Comparison of ENCODE assay signal across 8 cellular contexts in genomic region chr17:3668279-3669084, GRCh38. TPM values are rescaled to one million over a fixed set of nuclear protein-coding genes. Genes with fewer than 3 reads are reported as not detected.
DNase-seq lines count a peak whose midpoint lies in the region; ATAC-seq and TF ChIP-seq lines count a peak whose summit lies in the region.

Gene EMC6 (plus strand): TSS chr17:3668812. CDS start chr17:3669147, 335 bp downstream.
Gene TAX1BP3 (minus strand): TSS chr17:3668578. CDS start chr17:3668526, 52 bp downstream.

- ATAC-seq in GM18499 (IDR thresholded peaks at IDR 0.05; ENCODE audit: insufficient read depth, unreplicated experiment) (peak; percentile 58), HG02943 (IDR thresholded peaks at IDR 0.05; ENCODE audit: low read depth, unreplicated experiment) (peak; percentile 68), right cardiac atrium (peak; percentile 93 to 95)

- WGBS in right cardiac atrium, result under 1% methylated on average over 89 of the region's 89 CpGs

- peak; percentile 83 to 95 for TF ChIP-seq POLR2A in uterus (IDR thresholded peaks at IDR 0.05)

- intact Hi-C loops in ascending aorta (cut with DNase I) (loop anchor here (1.0 to 10.0 kb wide), 5 partner anchors 32 to 1274 kb away; partner anchors contain the start of genes CTNS, HASPIN, NCBP3 and SHPK), right cardiac atrium (cut with DNase I) (no loop called here), uterus (cut with DNase I; ENCODE audit: low total_unique reads) (no loop called here)

- H3K4me1 ChIP-seq in ascending aorta (peaks cover 12 to 16% of the 10 kb centered on the region in 2 donors), right cardiac atrium (ENCODE audit: control insufficient read depth, insufficient read depth, low read length) (peaks cover 15% of the 10 kb centered on the region), uterus (peaks cover 9 to 12% of the 10 kb centered on the region in 2 donors)

- H3K27ac ChIP-seq in ascending aorta (peak within 1 kb of the TSS; percentile 97 to 98), right cardiac atrium (ENCODE audit: low read length) (peak within 1 kb of the TSS; percentile 99), uterus (peak within 1 kb of the TSS; percentile 97 to 99)

- H3K4me1 Mint-ChIP-seq in T-helper 2 cell treated with Interferon-gamma antibody and Interleukin-4, amounts not matched to agents 5 μg/mL and 100 μg/mL, for 36 hours (ENCODE audit: low read depth), result peaks cover 22% of the 10 kb centered on the region

- H3K9me3 ChIP-seq in ascending aorta (no peaks in the 10 kb centered on the region), right cardiac atrium (ENCODE audit: control insufficient read depth, low read length) (no peaks in the 10 kb centered on the region), uterus (no peaks in the 10 kb centered on the region)

- H3K4me3 Mint-ChIP-seq in T-helper 2 cell treated with Interferon-gamma antibody and Interleukin-4, amounts not matched to agents 5 μg/mL and 100 μg/mL, for 36 hours, result peak within 1 kb of the TSS; percentile 99

- peaks cover 13% of the 10 kb centered on the region for H3K36me3 Mint-ChIP-seq in T-helper 2 cell treated with Interferon-gamma antibody and Interleukin-4, amounts not matched to agents 5 μg/mL and 100 μg/mL, for 36 hours (ENCODE audit: low read depth)

- H3K4me3 ChIP-seq in ascending aorta (peak within 1 kb of the TSS; percentile 86 to 99), right cardiac atrium (ENCODE audit: low read length) (peak within 1 kb of the TSS; percentile 57), uterus (peak within 1 kb of the TSS; percentile 88 to 96)

- H3K9me3 Mint-ChIP-seq in T-helper 2 cell treated with Interferon-gamma antibody and Interleukin-4, amounts not matched to agents 5 μg/mL and 100 μg/mL, for 36 hours, result no peaks in the 10 kb centered on the region

- TF ChIP-seq CTCF in ascending aorta (IDR thresholded peaks at IDR 0.05), result no peak
- peak in 1 of 4 experiments; percentile 11 for TF ChIP-seq CTCF in uterus (IDR thresholded peaks at IDR 0.05)

- DNase-seq in NCI-H1930 (lab: John Stamatoyannopoulos, UW), result peak; percentile 94 to 97
- peak; percentile 100 for DNase-seq in T-helper 2 cell treated with Interferon-gamma antibody and Interleukin-4, amounts not matched to agents 5 μg/mL and 100 μg/mL, for 36 hours (ENCODE audit: low spot score)
- peak; percentile 93 to 99 for DNase-seq in ascending aorta (ENCODE audit: low spot score in 2 of 2)
- peak; percentile 99 to 100 (median 100) for DNase-seq in right cardiac atrium
- peak; percentile 88 for DNase-seq in pulmonary artery endothelial cell (ENCODE audit: low read depth, low spot score)
- DNase-seq in uterus, result peak; percentile 98 to 99

- H3K36me3 ChIP-seq in ascending aorta, result peaks cover 14 to 16% of the 10 kb centered on the region in 2 donors
- no peaks in the 10 kb centered on the region for H3K36me3 ChIP-seq in uterus

- H3K27me3 ChIP-seq in ascending aorta (no peaks in the 10 kb centered on the region), right cardiac atrium (ENCODE audit: control insufficient read depth, insufficient read depth) (no peaks in the 10 kb centered on the region), uterus (no peaks in the 10 kb centered on the region)

- H3K27ac Mint-ChIP-seq in T-helper 2 cell treated with Interferon-gamma antibody and Interleukin-4, amounts not matched to agents 5 μg/mL and 100 μg/mL, for 36 hours, result peak within 1 kb of the TSS; percentile 94

- H3K27me3 Mint-ChIP-seq in T-helper 2 cell treated with Interferon-gamma antibody and Interleukin-4, amounts not matched to agents 5 μg/mL and 100 μg/mL, for 36 hours (ENCODE audit: low read depth), result no peaks in the 10 kb centered on the region

RNA-seq across cellular contexts. Expression of gene EMC6, which starts in this region (rescaled TPM):
- total RNA-seq in ascending aorta (75.0 TPM), right cardiac atrium (10 to 100 TPM; 55.2 to 59.7 (median 56.4) TPM), pulmonary artery endothelial cell (17.6 and 23.2 TPM in 2 replicates), uterus (10 to 100 TPM in 3 of 4 donors, 1 to 10 TPM in 1; 7.1 to 34.7 (median 22.7) TPM)
- 137 TPM for polyA plus RNA-seq in right cardiac atrium

RNA-seq across cellular contexts. Expression of gene TAX1BP3, which starts in this region (rescaled TPM):
- total RNA-seq in ascending aorta (165 TPM), right cardiac atrium (100 to 1,000 TPM; 156 to 184 (median 181) TPM), pulmonary artery endothelial cell (166 and 230 TPM in 2 replicates), uterus (10 to 100 TPM; 44.7 to 98.7 (median 74.0) TPM)
- 248 TPM for polyA plus RNA-seq in right cardiac atrium

Comparison
In these comparisons a context has a peak if more than half of its experiments do, and no peak if none do; other contexts are left out.
1. Peak in every context shown above with its lines: DNase-seq, ATAC-seq, H3K4me3 ChIP-seq and H3K27ac ChIP-seq.